ENCODE assay signal across 1 cellular context in genomic region chr22:25024895-25025294, GRCh38.
TF ChIP-seq lines count a peak whose summit lies in the region.

No MANE protein-coding gene starts in this region.

TF ChIP-seq in SK-N-SH treated with all-trans-retinoic acid at 6 μM for 48 hours, 23 proteins besides CTCF, POLR2A, EP300 and RAD21 (continued from another document):
- TF ChIP-seq CSRNP3 (CRISPR knock-in tag; IDR thresholded peaks at IDR 0.05) (no peak), BACH2 (CRISPR knock-in tag; IDR thresholded peaks at IDR 0.05; ENCODE audit: borderline replicate concordance) (no peak), ISL1 (CRISPR knock-in tag; IDR thresholded peaks at IDR 0.05) (no peak)
